1 cellular context compared by ENCODE assay signal in the genomic region with DNA sequence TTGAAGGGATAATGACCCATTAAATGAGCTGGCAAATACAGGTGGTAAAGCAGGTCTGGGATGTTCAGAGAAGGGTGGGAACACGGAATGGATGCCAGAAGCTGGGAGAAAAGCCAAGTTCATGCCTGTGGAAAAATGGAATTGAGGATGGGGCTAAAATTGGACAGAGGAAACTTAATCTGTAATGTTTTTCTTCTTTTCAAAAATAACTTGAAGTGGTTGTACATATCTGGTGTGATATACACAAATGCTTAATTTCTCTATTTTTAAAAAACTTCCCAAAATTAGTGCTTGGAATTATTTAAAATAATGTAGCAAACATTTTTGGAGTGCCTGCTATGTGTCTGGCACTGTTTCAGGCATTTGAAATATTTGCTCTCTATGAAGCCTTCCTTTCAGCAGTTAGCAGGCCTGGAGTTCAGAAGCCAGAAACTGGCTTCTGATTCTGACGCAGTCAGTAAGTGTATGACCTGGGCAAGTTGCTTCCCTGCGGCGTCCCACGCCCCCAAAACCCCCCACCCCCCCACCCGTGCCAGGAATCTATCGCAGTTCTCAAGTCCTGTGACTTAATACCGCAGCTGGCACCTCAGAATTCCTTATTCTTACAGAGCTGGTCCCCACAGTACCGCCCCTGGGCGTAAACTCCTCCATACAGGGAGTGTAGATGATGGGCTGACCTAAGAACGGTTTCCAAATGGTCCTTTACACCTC.
TF ChIP-seq lines count a peak whose summit lies in the region.

No MANE protein-coding gene starts in this region.

TF ChIP-seq in K562, 482 proteins besides CTCF, POLR2A, EP300 and RAD21 (continued from another document):
- TF ChIP-seq SMARCA5 (IDR thresholded peaks at IDR 0.05): no peak
TF ChIP-seq in K562: peak in this region for 1.
